Comparison of ENCODE assay signal across 11 cellular contexts in the genomic region with DNA sequence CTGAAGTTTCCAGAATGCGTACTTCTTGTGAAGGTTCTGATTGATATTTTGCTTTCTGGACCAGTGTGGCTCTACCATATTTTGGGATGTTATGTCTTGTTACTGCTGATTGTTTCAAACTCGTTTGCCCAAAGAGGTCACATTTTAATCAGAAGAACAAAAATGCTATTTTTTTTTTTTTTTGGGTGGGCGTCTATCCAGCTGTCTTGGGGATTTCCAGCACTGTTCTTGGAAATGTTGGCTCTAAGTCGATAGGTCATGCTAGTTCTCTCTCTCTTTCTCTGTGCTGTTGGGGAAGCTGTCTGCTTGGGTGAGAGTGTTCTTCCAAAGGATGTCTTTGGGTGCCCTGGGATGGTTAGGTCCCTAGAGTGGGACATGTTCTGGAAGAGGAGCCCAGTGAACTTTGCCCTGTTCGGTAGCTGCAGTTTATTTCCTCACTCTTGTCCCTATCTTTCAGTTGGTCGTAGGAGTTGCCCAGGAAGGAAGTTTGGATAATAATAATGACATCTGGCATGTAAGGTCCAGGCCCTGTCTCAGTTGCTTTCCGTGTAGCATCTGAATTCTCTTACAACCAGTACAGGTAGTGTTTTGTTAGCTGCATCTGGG. TPM values are rescaled to one million over a fixed set of nuclear protein-coding genes. Genes with fewer than 3 reads are reported as not detected.
DNase-seq lines count a peak whose midpoint lies in the region; ATAC-seq, FAIRE-seq and TF ChIP-seq lines count a peak whose summit lies in the region.
"Had no signal": no experiment of that assay in that cellular context is flagged by ENCODE, and none has a peak within 500 bp of the region (broad histone marks: within the 10 kb centered on the region; RNA-seq: fewer than 3 reads in every experiment).

No MANE protein-coding gene starts in this region.

- H3K27me3 ChIP-seq in CD8-positive, alpha-beta T cell (ENCODE audit: insufficient read depth, low read length), result no peaks in the 10 kb centered on the region

- no peak for DNase-seq in CD8-positive, alpha-beta T cell
- DNase-seq in GM12892 (ENCODE audit: insufficient read length), result no peak
- no peak for DNase-seq in activated T-helper 2 cell treated with anti-CD3 and anti-CD28 coated beads, Interferon-gamma antibody, Interleukin-2, Interleukin-4, amounts not matched to agents 10 μg/mL and 5 μg/mL and 100 μg/mL, durations not matched to agents 14 hours and 24 hours and 36 hours (ENCODE audit: low spot score)
- DNase-seq in natural killer cell treated with Interleukin-12 subunit alpha and Interleukin-12 subunit beta and Interleukin-15 and Interleukin-18, amount 100 ng/mL, for 72 hours (ENCODE audit: low spot score), result no peak
- no peak for DNase-seq in cortex of kidney (lab: John Stamatoyannopoulos, UW)
- DNase-seq: NCI-H1092, NCI-H446 had no signal

- ATAC-seq in CD8-positive, alpha-beta T cell, result no peak
- ATAC-seq in natural killer cell treated with Interleukin-12 subunit alpha and Interleukin-12 subunit beta and Interleukin-15 and Interleukin-18, amount 100 ng/mL, for 72 hours, result no peak
- ATAC-seq in GM18867 (IDR thresholded peaks at IDR 0.05; ENCODE audit: unreplicated experiment) (no peak), HG03354 (IDR thresholded peaks at IDR 0.05; ENCODE audit: poor library complexity, severe bottlenecking, unreplicated experiment) (no peak)

- no peak; the same call in 1 of the 2 replicates for TF ChIP-seq POLR2A in GM12892 (IDR thresholded peaks at IDR 0.05; ENCODE audit: low read depth, low read length)

- peak overlapping the region; percentile 86 for H3K4me3 Mint-ChIP-seq in CD8-positive, alpha-beta T cell
- H3K4me3 Mint-ChIP-seq in activated T-helper 2 cell treated with anti-CD3 and anti-CD28 coated beads, Interferon-gamma antibody, Interleukin-2, Interleukin-4, amounts not matched to agents 10 μg/mL and 5 μg/mL and 100 μg/mL, durations not matched to agents 14 hours and 24 hours and 36 hours (ENCODE audit: low read depth), result peak overlapping the region; percentile 85
- H3K4me3 Mint-ChIP-seq in natural killer cell treated with Interleukin-12 subunit alpha and Interleukin-12 subunit beta and Interleukin-15 and Interleukin-18, amount 100 ng/mL, for 72 hours, result peak overlapping the region; percentile 97

- no peaks in the 10 kb centered on the region for H3K36me3 ChIP-seq in CD8-positive, alpha-beta T cell (ENCODE audit: insufficient read depth, low read length)

- H3K27ac Mint-ChIP-seq in CD8-positive, alpha-beta T cell, result no peak overlapping the region
- H3K27ac Mint-ChIP-seq in activated T-helper 2 cell treated with anti-CD3 and anti-CD28 coated beads, Interferon-gamma antibody, Interleukin-2, Interleukin-4, amounts not matched to agents 10 μg/mL and 5 μg/mL and 100 μg/mL, durations not matched to agents 14 hours and 24 hours and 36 hours, result peak overlapping the region; percentile 77
- H3K27ac Mint-ChIP-seq in natural killer cell treated with Interleukin-12 subunit alpha and Interleukin-12 subunit beta and Interleukin-15 and Interleukin-18, amount 100 ng/mL, for 72 hours, result peak overlapping the region; percentile 80 to 81

- peak; percentile 76 for FAIRE-seq in GM12892 (lab: Jason Lieb, UNC)
- FAIRE-seq: D721Med had no signal

- intact Hi-C loops in CD8-positive, alpha-beta T cell (cut with DNase I, micrococcal nuclease), result loop anchor here (2.0 to 5.0 kb wide), 2 partner anchors 35 to 1405 kb away; no protein-coding TSS in a partner anchor
- intact Hi-C loops in activated T-helper 2 cell treated with anti-CD3 and anti-CD28 coated beads, Interferon-gamma antibody, Interleukin-2, Interleukin-4, amounts not matched to agents 10 μg/mL and 5 μg/mL and 100 μg/mL, durations not matched to agents 14 hours and 24 hours and 36 hours (cut with micrococcal nuclease), result loop anchor here (1.0 kb wide), 1 partner anchor 34 kb away; no protein-coding TSS in a partner anchor

- H3K27ac ChIP-seq in CD8-positive, alpha-beta T cell (ENCODE audit: low read depth, low read length), result no peak overlapping the region

- TF ChIP-seq CTCF in CD8-positive, alpha-beta T cell (IDR thresholded peaks at IDR 0.05), result no peak

- H3K4me1 ChIP-seq in CD8-positive, alpha-beta T cell (ENCODE audit: insufficient read depth, low read length), result peaks cover 39% of the 10 kb centered on the region

- H3K36me3 Mint-ChIP-seq in CD8-positive, alpha-beta T cell, result peaks cover 14% of the 10 kb centered on the region
- H3K36me3 Mint-ChIP-seq in activated T-helper 2 cell treated with anti-CD3 and anti-CD28 coated beads, Interferon-gamma antibody, Interleukin-2, Interleukin-4, amounts not matched to agents 10 μg/mL and 5 μg/mL and 100 μg/mL, durations not matched to agents 14 hours and 24 hours and 36 hours (ENCODE audit: low read depth), result peaks cover 64% of the 10 kb centered on the region
- peaks cover 59% of the 10 kb centered on the region for H3K36me3 Mint-ChIP-seq in natural killer cell treated with Interleukin-12 subunit alpha and Interleukin-12 subunit beta and Interleukin-15 and Interleukin-18, amount 100 ng/mL, for 72 hours

- no peak overlapping the region for H3K4me3 ChIP-seq in CD8-positive, alpha-beta T cell (ENCODE audit: low read depth, low read length)

- H3K27me3 Mint-ChIP-seq in CD8-positive, alpha-beta T cell (ENCODE audit: low read depth), result no peaks in the 10 kb centered on the region
- peaks cover 9% of the 10 kb centered on the region for H3K27me3 Mint-ChIP-seq in activated T-helper 2 cell treated with anti-CD3 and anti-CD28 coated beads, Interferon-gamma antibody, Interleukin-2, Interleukin-4, amounts not matched to agents 10 μg/mL and 5 μg/mL and 100 μg/mL, durations not matched to agents 14 hours and 24 hours and 36 hours (ENCODE audit: low read depth)
- H3K27me3 Mint-ChIP-seq in natural killer cell treated with Interleukin-12 subunit alpha and Interleukin-12 subunit beta and Interleukin-15 and Interleukin-18, amount 100 ng/mL, for 72 hours, result no peaks in the 10 kb centered on the region

- POLR2A ChIA-PET in CD8-positive, alpha-beta T cell (lab: Charles Lee), result interaction anchor here (0.7 to 1.2 kb wide), 4 partner anchors 24 to 56 kb away, joined by 3 to 4 read pairs (median 4); no protein-coding TSS in a partner anchor

- CTCF ChIA-PET in CD8-positive, alpha-beta T cell (lab: Charles Lee), result interaction anchor here (1.0 to 3.0 kb wide), 4 partner anchors 10 to 86 kb away, joined by 3 to 16 read pairs (median 6); no protein-coding TSS in a partner anchor

- no peaks in the 10 kb centered on the region for H3K9me3 ChIP-seq in CD8-positive, alpha-beta T cell (ENCODE audit: low read length)

- H3K4me1 Mint-ChIP-seq in CD8-positive, alpha-beta T cell (ENCODE audit: low read depth), result peaks cover 62% of the 10 kb centered on the region
- H3K4me1 Mint-ChIP-seq in activated T-helper 2 cell treated with anti-CD3 and anti-CD28 coated beads, Interferon-gamma antibody, Interleukin-2, Interleukin-4, amounts not matched to agents 10 μg/mL and 5 μg/mL and 100 μg/mL, durations not matched to agents 14 hours and 24 hours and 36 hours (ENCODE audit: low read depth), result peaks cover 48% of the 10 kb centered on the region
- peaks cover 67 to 73% of the 10 kb centered on the region in 2 donors for H3K4me1 Mint-ChIP-seq in natural killer cell treated with Interleukin-12 subunit alpha and Interleukin-12 subunit beta and Interleukin-15 and Interleukin-18, amount 100 ng/mL, for 72 hours (ENCODE audit: low read depth in 2 of 2)

- no peaks in the 10 kb centered on the region for H3K9me3 Mint-ChIP-seq in CD8-positive, alpha-beta T cell
- H3K9me3 Mint-ChIP-seq in activated T-helper 2 cell treated with anti-CD3 and anti-CD28 coated beads, Interferon-gamma antibody, Interleukin-2, Interleukin-4, amounts not matched to agents 10 μg/mL and 5 μg/mL and 100 μg/mL, durations not matched to agents 14 hours and 24 hours and 36 hours, result no peaks in the 10 kb centered on the region
- no peaks in the 10 kb centered on the region for H3K9me3 Mint-ChIP-seq in natural killer cell treated with Interleukin-12 subunit alpha and Interleukin-12 subunit beta and Interleukin-15 and Interleukin-18, amount 100 ng/mL, for 72 hours
- H3K9me3 Mint-ChIP-seq: central memory CD8-positive, alpha-beta T cell had no signal

RNA-seq across cellular contexts. Expression of gene IRF8, which starts 2.9 kb away (rescaled TPM):
- total RNA-seq in CD8-positive, alpha-beta T cell, result 10 to 100 TPM; 23.0 to 25.5 TPM
- 139 TPM for polyA plus RNA-seq in GM12892 (2012; ENCODE audit: missing spikeins)
- 37.8 and 40.1 TPM in 2 replicates for total RNA-seq in activated T-helper 2 cell treated with anti-CD3 and anti-CD28 coated beads, Interferon-gamma antibody, Interleukin-2, Interleukin-4, amounts not matched to agents 10 μg/mL and 5 μg/mL and 100 μg/mL, durations not matched to agents 14 hours and 24 hours and 36 hours
- total RNA-seq in natural killer cell treated with Interleukin-12 subunit alpha and Interleukin-12 subunit beta and Interleukin-15 and Interleukin-18, amount 100 ng/mL, for 72 hours, result 100 to 1,000 TPM; 198 to 510 TPM
